In the genomic region with DNA sequence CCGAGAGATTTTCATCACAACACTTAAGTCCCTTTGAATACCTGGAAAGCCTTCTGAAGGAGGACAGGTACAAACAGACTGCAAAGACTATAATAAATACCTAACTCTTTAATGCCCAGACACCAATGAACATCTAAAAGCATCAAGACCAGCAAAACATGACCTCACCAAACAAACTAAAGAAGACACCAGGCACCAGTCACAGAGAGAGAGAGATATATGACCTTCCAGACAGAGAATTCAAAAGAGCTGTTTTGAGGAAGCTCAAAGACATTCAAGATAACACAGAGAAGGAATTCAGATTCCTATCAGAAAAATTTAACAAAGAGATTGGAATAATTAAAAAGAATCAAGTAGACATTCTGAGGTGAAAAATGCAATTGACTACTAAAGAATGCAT, we compare ENCODE assay signal across 19 cellular contexts. TPM values are rescaled to one million over a fixed set of nuclear protein-coding genes. Genes with fewer than 3 reads are reported as not detected.
DNase-seq lines count a peak whose midpoint lies in the region; FAIRE-seq and TF ChIP-seq lines count a peak whose summit lies in the region.
"Had no signal": no experiment of that assay in that cellular context is flagged by ENCODE, and none has a peak within 500 bp of the region (broad histone marks: within the 10 kb centered on the region; RNA-seq: fewer than 3 reads in every experiment).

No MANE protein-coding gene starts in this region.

- H2AK5ac ChIP-seq in H1 (ENCODE audit: low read depth, low read length) = no peak overlapping the region

- H3K56ac ChIP-seq in H1 (replicated peaks; ENCODE audit: insufficient read length, low read depth, low read length) = no peak overlapping the region

- H3K9me3 Mint-ChIP-seq in neural crest cell = no peaks in the 10 kb centered on the region
- H3K9me3 Mint-ChIP-seq: CD4-positive, alpha-beta T cell; CD8-positive, alpha-beta T cell had no signal

- no peaks in the 10 kb centered on the region for H3K23me2 ChIP-seq in H1 (ENCODE audit: low read depth, low read length)

- no peak for TF ChIP-seq CTCF in H1 (IDR thresholded peaks at IDR 0.05; ENCODE audit: control extremely low read depth in 1 of 3, insufficient read depth in 1 of 3, low read depth in 1 of 3, low read length in 3 of 3)
- TF ChIP-seq CTCF in neural crest cell (conservative IDR thresholded peaks at IDR 0.05) = no peak

- peaks cover 36% of the 10 kb centered on the region for H3K4me1 Mint-ChIP-seq in neural crest cell

- H3K9ac ChIP-seq in H1 (replicated peaks in 1 of 4; ENCODE audit: extremely low read depth in 1 of 4, low read depth in 3 of 4, low read length in 3 of 4) = no peak overlapping the region
- H3K9ac ChIP-seq: BLaER1 treated with 17β-estradiol and CSF1 and Interleukin-3, amounts not matched to agents 10 nM and 100 nM had no signal

- no peak overlapping the region for H3K23ac ChIP-seq in H1 (ENCODE audit: insufficient read length)

- no peaks in the 10 kb centered on the region for H3K27me3 ChIP-seq in H1 (replicated peaks in 1 of 4; ENCODE audit: control insufficient read depth in 3 of 4, extremely low read depth in 1 of 4, insufficient read depth in 3 of 4, low read length in 3 of 4)
- H3K27me3 ChIP-seq: BLaER1 treated with 17β-estradiol and CSF1 and Interleukin-3, amounts not matched to agents 10 nM and 100 nM had no signal

- H2BK5ac ChIP-seq in H1 (ENCODE audit: low read depth, low read length) = peak overlapping the region; percentile 89; the same call in 1 of the 2 replicates

- no peak overlapping the region for H2BK15ac ChIP-seq in H1 (ENCODE audit: low read length)

- H2BK120ac ChIP-seq in H1 (replicated peaks; ENCODE audit: low read depth, low read length) = peak overlapping the region; percentile 70

- DNase-seq in OCI-M1 (lab: John Stamatoyannopoulos, UW) = peak; percentile 7
- DNase-seq in H1 (ENCODE audit: low read depth in 1 of 2, low spot score in 2 of 2) = no peak
- no peak for DNase-seq in neural crest cell (ENCODE audit: low read depth, low spot score)
- no peak for DNase-seq in NCI-H510A treated with DMSO at 0.1 percent for 48 hours (lab: John Stamatoyannopoulos, UW)
- no peak for DNase-seq in HPDE6-E6E7 (ENCODE audit: extremely low spot score)
- DNase-seq: AML-193; Caco-2; Calu3; CD4-positive, alpha-beta T cell; CD8-positive, alpha-beta T cell; DMS79 treated with DMSO at 0.1 percent for 48 hours; GF-D8 had no signal

- peaks cover 10% of the 10 kb centered on the region for H3K36me3 Mint-ChIP-seq in neural crest cell (ENCODE audit: low read depth)
- H3K36me3 Mint-ChIP-seq: CD8-positive, alpha-beta T cell had no signal

- H2BK12ac ChIP-seq in H1 (ENCODE audit: low read depth, low read length) = peak overlapping the region; percentile 72

- 95% methylated on average over 1 of the region's 1 CpG; no CpG with 5 or more reads in 1 of the 2 experiments for WGBS in H1 (ENCODE audit: extremely low coverage in 1 of 2, insufficient coverage in 1 of 2, insufficient read length in 1 of 2, insufficient replicate concordance in 2 of 2, low coverage in 1 of 2, low lambda C conversion rate in 2 of 2, missing lambda C conversion rate in 1 of 2), 2 experiments

- no peak for FAIRE-seq in H1 (lab: Jason Lieb, UNC)
- FAIRE-seq: A549, D721Med, G401.6, GM12891, GM19239 had no signal

- H4K5ac ChIP-seq in H1 (ENCODE audit: insufficient read length, low read depth, low read length) = no peak overlapping the region

- no peak overlapping the region for H3K4ac ChIP-seq in H1 (replicated peaks; ENCODE audit: insufficient read length, low read depth, low read length)

- no peak overlapping the region for H2BK20ac ChIP-seq in H1 (ENCODE audit: low read length)

- H3K18ac ChIP-seq in H1 (ENCODE audit: extremely low read depth, low read length) = no peak overlapping the region; the same call in 1 of the 2 replicates

- no peaks in the 10 kb centered on the region for H3K27me3 Mint-ChIP-seq in neural crest cell (ENCODE audit: low read depth)

- H2AFZ ChIP-seq in H1 (ENCODE audit: low read length) = no peak overlapping the region

- POLR2A ChIA-PET in H1 (lab: Charles Lee; ENCODE audit: partially characterized antibody) = interaction anchor here (0.6 to 1.9 kb wide), 5 partner anchors 44 to 122 kb away, joined by 3 to 11 read pairs (median 4); partner anchors contain the start of gene RABGGTB

- no peak overlapping the region for H3K4me3 ChIP-seq in H1 (ENCODE audit: extremely low read depth in 1 of 4, insufficient read depth in 2 of 4, low read depth in 3 of 4, low read length in 4 of 4)
- H3K4me3 ChIP-seq: A549; BLaER1 treated with 17β-estradiol and CSF1 and Interleukin-3, amounts not matched to agents 10 nM and 100 nM had no signal

- no peaks in the 10 kb centered on the region for H4K20me1 ChIP-seq in H1 (replicated peaks in 1 of 2; ENCODE audit: control insufficient read depth in 1 of 2, insufficient read depth in 2 of 2, low read length in 2 of 2)
- H4K20me1 ChIP-seq: BLaER1 treated with 17β-estradiol and CSF1 and Interleukin-3, amounts not matched to agents 10 nM and 100 nM had no signal

- no peaks in the 10 kb centered on the region for H3K79me2 ChIP-seq in H1 (ENCODE audit: control insufficient read depth in 1 of 2, insufficient read depth in 2 of 2, low read length in 2 of 2)

- CTCF ChIA-PET in H1 (lab: Charles Lee; ENCODE audit: partially characterized antibody) = interaction anchor here (0.6 to 2.0 kb wide), 5 partner anchors 11 to 906 kb away, joined by 3 to 6 read pairs (median 3); no protein-coding TSS in a partner anchor

- no peak for TF ChIP-seq RAD21 in H1 (IDR thresholded peaks at IDR 0.05 in 1 of 2, conservative IDR thresholded peaks at IDR 0.05 in 1 of 2; ENCODE audit: low read depth in 2 of 2, low read length in 2 of 2)

- H3K27ac Mint-ChIP-seq in neural crest cell (ENCODE audit: unreplicated experiment) = no peak overlapping the region
- H3K27ac Mint-ChIP-seq: B cell; CD4-positive, alpha-beta T cell; CD8-positive, alpha-beta T cell had no signal

- TF ChIP-seq EP300 in H1 (IDR thresholded peaks at IDR 0.05; ENCODE audit: borderline replicate concordance in 1 of 2, low read depth in 2 of 2, low read length in 2 of 2) = no peak

- H3K27ac ChIP-seq in H1 (ENCODE audit: low read depth, low read length) = no peak overlapping the region
- H3K27ac ChIP-seq: BLaER1 treated with 17β-estradiol and CSF1 and Interleukin-3, amounts not matched to agents 10 nM and 100 nM had no signal

- H3K4me3 Mint-ChIP-seq in neural crest cell = peak overlapping the region; percentile 3
- H3K4me3 Mint-ChIP-seq: B cell; CD4-positive, alpha-beta T cell; CD8-positive, alpha-beta T cell had no signal

- no peak overlapping the region for H4K8ac ChIP-seq in H1 (ENCODE audit: extremely low read depth, insufficient read depth, low read length)

- H3K9me3 ChIP-seq in H1 (ENCODE audit: insufficient read depth in 2 of 2, low read depth in 1 of 2, low read length in 1 of 2) = no peaks in the 10 kb centered on the region; a peak in 1 of 4 replicates
- H3K9me3 ChIP-seq: BLaER1 treated with 17β-estradiol and CSF1 and Interleukin-3, amounts not matched to agents 10 nM and 100 nM; Caco-2 had no signal

- H3K36me3 ChIP-seq in H1 (ENCODE audit: control insufficient read depth in 2 of 4, insufficient read depth in 4 of 4, low read length in 3 of 4) = no peaks in the 10 kb centered on the region
- H3K36me3 ChIP-seq: BLaER1 treated with 17β-estradiol and CSF1 and Interleukin-3, amounts not matched to agents 10 nM and 100 nM had no signal

- no peak overlapping the region for H3K14ac ChIP-seq in H1 (ENCODE audit: insufficient read length)

- H4K91ac ChIP-seq in H1 (replicated peaks; ENCODE audit: insufficient read length, low read length) = no peak overlapping the region

- no peak overlapping the region for H3K4me2 ChIP-seq in H1 (ENCODE audit: insufficient read depth in 1 of 2, low read depth in 2 of 2, low read length in 2 of 2)
- H3K4me2 ChIP-seq: A549; BLaER1 treated with 17β-estradiol and CSF1 and Interleukin-3, amounts not matched to agents 10 nM and 100 nM had no signal

- no peaks in the 10 kb centered on the region for H3K79me1 ChIP-seq in H1 (ENCODE audit: low read depth, low read length)

- no peak for TF ChIP-seq POLR2A in H1 (IDR thresholded peaks at IDR 0.05; ENCODE audit: control extremely low read depth in 1 of 2, low read depth in 2 of 2, low read length in 2 of 2)

- peaks cover 2 to 11% (median 9%) of the 10 kb centered on the region in 4 experiments; a peak in 4 of 7 replicates for H3K4me1 ChIP-seq in H1 (replicated peaks in 1 of 4; ENCODE audit: control insufficient read depth in 3 of 4, insufficient read depth in 4 of 4, low read length in 3 of 4)

TF ChIP-seq in H1, 55 proteins besides CTCF, POLR2A, EP300 and RAD21:
- TF ChIP-seq RXRA (IDR thresholded peaks at IDR 0.05; ENCODE audit: insufficient read depth, low read depth, low read length) = no peak

RNA-seq across cellular contexts. Expression of gene ACADM, which starts 50.6 kb away (rescaled TPM):
- 40.0 and 41.7 TPM in 2 replicates for total RNA-seq in H1 (2021; fragmentation: NEBNext Ultra II Directional; extraction: Animal tissue kit (Norgen Biotek cat#: 25700))
- polyA plus RNA-seq in H1 (2011; rRNA removed) = 10.3 and 14.3 TPM in 2 replicates
- polyA plus RNA-seq in H1 (2011; cell fraction: cytosol; rRNA removed) = 29.1 TPM
- 5.7 TPM for polyA plus RNA-seq in H1 (2011; cell fraction: nucleus; rRNA removed)
- polyA plus RNA-seq in H1 (2012, experiment 1 of 2) = 41.5 to 81.6 TPM (median 51.1 TPM) in 4 replicates
- polyA plus RNA-seq in H1 (2012, experiment 2 of 2) = 4.4 TPM
- polyA plus RNA-seq in H1 (2013, experiment 1 of 2) = 29.6 TPM
- 30.3 TPM for polyA plus RNA-seq in H1 (2013, experiment 2 of 2)
- 16.2 and 30.2 TPM in 2 replicates for polyA minus RNA-seq in H1 (2011; rRNA and poly(A)+ RNA removed)
- polyA minus RNA-seq in H1 (2011; cell fraction: cytosol; rRNA and poly(A)+ RNA removed) = 13.4 TPM
- polyA minus RNA-seq in H1 (2011; cell fraction: nucleus; rRNA and poly(A)+ RNA removed) = 35.6 TPM
- 55.6 and 59.5 TPM in 2 replicates for total RNA-seq in neural crest cell
